ENCODE assay signal across 16 cellular contexts in the genomic region with DNA sequence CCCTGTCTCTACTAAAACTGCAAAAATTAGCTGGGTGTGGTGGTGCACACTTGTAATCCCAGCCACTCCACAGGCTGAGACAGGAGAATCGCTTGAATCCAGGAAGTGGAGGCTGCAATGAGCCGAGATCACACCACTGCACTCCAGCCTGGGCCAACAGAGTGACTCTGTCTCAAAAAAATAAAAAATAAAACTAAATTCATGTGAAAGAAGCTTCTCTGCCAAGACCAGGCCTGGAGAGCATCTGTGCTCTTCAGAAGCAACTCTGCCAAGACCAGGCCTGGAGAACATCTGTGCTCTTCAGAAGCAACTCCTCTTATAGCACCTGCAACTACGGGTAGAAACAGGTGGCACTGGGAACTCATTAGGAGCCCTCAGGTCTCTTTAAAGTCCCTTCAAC.
"Had no signal": no experiment of that assay in that cellular context is flagged by ENCODE, and none has a peak within 500 bp of the region (broad histone marks: within the 10 kb centered on the region; RNA-seq: fewer than 3 reads in every experiment).

No MANE protein-coding gene starts in this region.

- H3K4me3 ChIP-seq: mucosa of descending colon, smooth muscle cell had no signal

- DNase-seq: activated effector memory CD4-positive, alpha-beta T cell treated with anti-CD3 and anti-CD28 coated beads, Interleukin-2, amount 50 U/mL, for 16 hours; activated T-cell treated with anti-CD3 and anti-CD28 coated beads, Interleukin-2, amount 50 U/mL, for 1 hour; amniotic stem cell; dermis blood vessel endothelial cell; endodermal cell; erythroblast; foreskin keratinocyte; left cardiac atrium; mammary epithelial cell; mucosa of descending colon; naive thymus-derived CD8-positive, alpha-beta T cell; trophoblast cell had no signal

- ATAC-seq: activated naive CD4-positive, alpha-beta T cell treated with anti-CD3 and anti-CD28 coated beads, Interleukin-2, amount 50 U/mL, for 72 hours; foreskin keratinocyte; mucosa of descending colon; naive thymus-derived CD8-positive, alpha-beta T cell; stimulated activated memory B cell treated with anti-CD40 and anti-IgM and Interleukin-4, amounts not matched to agents 10 μg/mL and 1 μg/mL and 100 μg/mL, for 72 hours had no signal

- H3K27ac ChIP-seq: foreskin keratinocyte, neutrophil had no signal

- H3K27me3 ChIP-seq: foreskin keratinocyte, neutrophil had no signal
